ENCODE assay signal across 14 cellular contexts in the genomic region with DNA sequence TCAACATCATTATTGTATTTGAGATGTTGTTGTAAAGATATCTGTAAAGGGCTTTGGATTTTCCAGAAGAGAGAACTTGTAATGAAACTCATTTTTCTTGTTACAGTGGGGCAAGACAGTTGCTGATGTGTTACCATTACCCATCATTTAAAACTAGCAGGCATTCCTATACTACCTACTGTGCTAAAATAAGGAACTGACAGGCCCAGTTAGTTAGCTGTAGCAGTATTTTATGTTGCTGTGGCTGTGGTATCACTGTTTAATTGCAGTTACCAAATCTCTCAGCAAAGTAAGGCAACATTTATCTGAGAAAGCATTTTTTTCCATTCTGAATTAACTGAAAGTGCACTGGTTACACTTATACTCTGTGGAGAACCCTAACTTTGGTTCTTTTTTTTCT.
"Had no signal": no experiment of that assay in that cellular context is flagged by ENCODE, and none has a peak within 500 bp of the region (broad histone marks: within the 10 kb centered on the region; RNA-seq: fewer than 3 reads in every experiment).

No MANE protein-coding gene starts in this region.

- DNase-seq: activated CD4-positive, alpha-beta memory T cell treated with anti-CD3 and anti-CD28 coated beads, Interleukin-2, amount 10 ng/mL, durations not matched to agents 7 days and 5 days; activated gamma-delta T cell; activated T-cell treated with anti-CD3 and anti-CD28 coated beads, Interleukin-2, amount 50 U/mL, for 4 hours; amniotic stem cell; caudate nucleus; colonic mucosa; left colon; midbrain; spleen; T1000; trophoblast cell; WERI-Rb-1 had no signal

- ATAC-seq: activated T-cell treated with anti-CD3 and anti-CD28 coated beads, Interleukin-2, amount 50 U/mL, for 4 hours; esophagus mucosa; left colon; sciatic nerve had no signal
